ENCODE assay signal across 26 cellular contexts in the genomic region with DNA sequence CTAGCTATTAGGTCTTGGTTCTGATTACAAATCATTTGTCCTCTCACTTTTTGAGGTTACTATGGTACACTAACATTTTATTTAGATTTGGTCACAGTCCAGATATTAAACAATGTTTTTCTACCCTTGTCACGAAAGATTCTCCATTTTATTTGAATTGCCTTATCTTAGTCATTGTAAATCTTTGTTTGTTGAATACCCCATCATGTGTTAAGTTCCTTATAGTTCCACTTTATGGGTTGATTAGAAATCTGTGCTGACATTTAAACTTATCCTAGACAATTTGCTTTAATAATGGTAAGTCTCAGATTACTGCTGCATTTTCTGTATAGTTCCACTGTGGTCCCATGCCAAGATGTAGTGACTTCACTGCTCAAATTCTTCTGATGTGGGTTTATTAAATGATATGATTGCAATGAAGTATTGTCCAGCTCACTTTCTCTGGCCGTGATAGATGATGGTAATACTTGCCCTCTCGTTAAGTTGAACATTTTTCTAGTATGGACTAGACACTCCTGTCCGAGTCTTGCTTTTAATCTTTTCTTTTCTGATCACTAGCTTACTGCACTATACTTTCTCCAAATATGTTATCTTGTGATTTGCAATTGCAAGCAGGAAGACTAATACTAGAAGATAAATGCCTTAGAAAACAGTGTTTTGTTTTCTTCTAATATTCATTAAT.
"Had no signal": no experiment of that assay in that cellular context is flagged by ENCODE, and none has a peak within 500 bp of the region (broad histone marks: within the 10 kb centered on the region; RNA-seq: fewer than 3 reads in every experiment).

No MANE protein-coding gene starts in this region.

- H3K27me3 Mint-ChIP-seq: naive B cell; progenitor cell of endocrine pancreas; stimulated activated memory B cell treated with anti-CD40 and anti-IgM and Interleukin-4, amounts not matched to agents 10 μg/mL and 1 μg/mL and 100 μg/mL, for 72 hours; stimulated activated naive CD8-positive, alpha-beta T cell treated with anti-CD3 and anti-CD28 coated beads, Interleukin-15, amount 100 ng/mL, for 72 hours; type B pancreatic cell had no signal

- H3K9ac ChIP-seq: neural progenitor cell had no signal

- DNase-seq: immature natural killer cell; islet precursor cell; left ventricle myocardium inferior; mesendoderm; naive B cell; natural killer cell; nephron progenitor cell; ovary; right lobe of liver; stimulated activated CD4-positive, alpha-beta T cell treated with anti-CD3 and anti-CD28 coated beads, Interleukin-1b, Interleukin-23, amount 100 ng/mL, for 48 hours; stimulated activated CD4-positive, alpha-beta T cell treated with anti-CD3 and anti-CD28 coated beads, Interleukin-2, amount 100 ng/mL, for 48 hours; stimulated activated CD4-positive, alpha-beta T cell treated with anti-CD3 and anti-CD28 coated beads, Interleukin-4, amount 100 ng/mL, for 4 hours; stimulated activated CD8-positive, alpha-beta memory T cell treated with anti-CD3 and anti-CD28 coated beads, Interleukin-4, amount 100 ng/mL, for 48 hours; stimulated activated naive CD4-positive, alpha-beta T cell treated with Interleukin-2 at 50 U/mL for 16 hours; stimulated activated naive CD8-positive, alpha-beta T cell treated with anti-CD3 and anti-CD28 coated beads, Interleukin-15, amount 100 ng/mL, for 72 hours; substantia nigra; uterus had no signal

- H2AFZ ChIP-seq: neural progenitor cell had no signal

- H3K27ac ChIP-seq: left ventricle myocardium inferior, neural progenitor cell, ovary, right atrium auricular region, right lobe of liver, tibial nerve, uterus had no signal

- H3K36me3 ChIP-seq: left ventricle myocardium inferior, neural progenitor cell, ovary, right atrium auricular region, right lobe of liver, tibial nerve, uterus had no signal

- H3K9me3 ChIP-seq: left ventricle myocardium inferior, ovary, right atrium auricular region, right lobe of liver, tibial nerve, uterus had no signal

- H3K9me3 Mint-ChIP-seq: naive B cell; nephron progenitor cell; neural progenitor cell; stimulated activated naive CD8-positive, alpha-beta T cell treated with anti-CD3 and anti-CD28 coated beads, Interleukin-15, amount 100 ng/mL, for 72 hours; type B pancreatic cell had no signal

- H3K4me2 ChIP-seq: neural progenitor cell, smooth muscle cell had no signal

- H3K4me3 ChIP-seq: left ventricle myocardium inferior, lung, neural progenitor cell, ovary, right atrium auricular region, right lobe of liver, smooth muscle cell, tibial nerve, uterus had no signal

- H3K4me1 ChIP-seq: left ventricle myocardium inferior, neural progenitor cell, right atrium auricular region, right lobe of liver, tibial nerve, uterus had no signal

- ATAC-seq: natural killer cell; right lobe of liver; stimulated activated memory B cell treated with anti-CD40 and anti-IgM and Interleukin-4, amounts not matched to agents 10 μg/mL and 1 μg/mL and 100 μg/mL, for 72 hours; stimulated activated naive CD8-positive, alpha-beta T cell treated with anti-CD3 and anti-CD28 coated beads, Interleukin-15, amount 100 ng/mL, for 72 hours had no signal

- H3K27ac Mint-ChIP-seq: immature natural killer cell; mesothelial cell of epicardium; natural killer cell; nephron progenitor cell; neural progenitor cell; progenitor cell of endocrine pancreas; stimulated activated memory B cell treated with anti-CD40 and anti-IgM and Interleukin-4, amounts not matched to agents 10 μg/mL and 1 μg/mL and 100 μg/mL, for 72 hours; stimulated activated naive CD8-positive, alpha-beta T cell treated with anti-CD3 and anti-CD28 coated beads, Interleukin-15, amount 100 ng/mL, for 72 hours; type B pancreatic cell had no signal

- H3K4me3 Mint-ChIP-seq: immature natural killer cell; mesothelial cell of epicardium; naive B cell; natural killer cell; nephron progenitor cell; neural progenitor cell; stimulated activated memory B cell treated with anti-CD40 and anti-IgM and Interleukin-4, amounts not matched to agents 10 μg/mL and 1 μg/mL and 100 μg/mL, for 72 hours; stimulated activated naive CD8-positive, alpha-beta T cell treated with anti-CD3 and anti-CD28 coated beads, Interleukin-15, amount 100 ng/mL, for 72 hours; type B pancreatic cell had no signal

- H3K4me1 Mint-ChIP-seq: immature natural killer cell; naive B cell; natural killer cell; nephron progenitor cell; neural progenitor cell; stimulated activated memory B cell treated with anti-CD40 and anti-IgM and Interleukin-4, amounts not matched to agents 10 μg/mL and 1 μg/mL and 100 μg/mL, for 72 hours; stimulated activated naive CD8-positive, alpha-beta T cell treated with anti-CD3 and anti-CD28 coated beads, Interleukin-15, amount 100 ng/mL, for 72 hours had no signal

- H3K36me3 Mint-ChIP-seq: immature natural killer cell; mesothelial cell of epicardium; naive B cell; natural killer cell; neural progenitor cell; stimulated activated memory B cell treated with anti-CD40 and anti-IgM and Interleukin-4, amounts not matched to agents 10 μg/mL and 1 μg/mL and 100 μg/mL, for 72 hours; type B pancreatic cell had no signal

- H3K27me3 ChIP-seq: neural progenitor cell, ovary, right atrium auricular region, right lobe of liver, tibial nerve, uterus had no signal
